ENCODE assay signal across 2 cellular contexts in genomic region chr7:44729949-44730590, GRCh38.
TF ChIP-seq lines count a peak whose summit lies in the region.

No MANE protein-coding gene starts in this region.

TF ChIP-seq in WTC11, 78 proteins besides CTCF, POLR2A, EP300 and RAD21:
- TF ChIP-seq ZNF138 (CRISPR knock-in tag; conservative IDR thresholded peaks at IDR 0.05) (no peak), USF2 (CRISPR knock-in tag; IDR thresholded peaks at IDR 0.05) (0 out of 2 replicates have a peak, but pooled peaks have one; percentile 13)
TF ChIP-seq in WTC11: peak in this region for 1.

TF ChIP-seq in HepG2, 621 proteins besides CTCF, POLR2A, EP300 and RAD21 (continues in another document):
- TF ChIP-seq ZNF687 (CRISPR knock-in tag; IDR thresholded peaks at IDR 0.05) (peak; percentile 69), YY1 (IDR thresholded peaks at IDR 0.05; ENCODE audit: insufficient read depth, insufficient replicate concordance, low read depth, low read length) (no peak), KLF16 (CRISPR knock-in tag; IDR thresholded peaks at IDR 0.05) (no peak), ZBTB7B (CRISPR knock-in tag; IDR thresholded peaks at IDR 0.05) (0 out of 2 replicates have a peak, but pooled peaks have one; percentile 34), ZBTB38 (CRISPR knock-in tag; IDR thresholded peaks at IDR 0.05) (peak; percentile 54; the same call in 1 of the 2 replicates), ZNF17 (CRISPR knock-in tag; IDR thresholded peaks at IDR 0.05) (no peak), ZNF280D (CRISPR knock-in tag; IDR thresholded peaks at IDR 0.05) (no peak), MXI1 (IDR thresholded peaks at IDR 0.05; ENCODE audit: borderline replicate concordance, low read depth, low read length) (no peak), ZNF839 (CRISPR knock-in tag; IDR thresholded peaks at IDR 0.05; ENCODE audit: borderline replicate concordance) (0 out of 2 replicates have a peak, but pooled peaks have one; percentile 40), ELF1 (CRISPR knock-in tag; IDR thresholded peaks at IDR 0.05) (peak; percentile 47; the same call in 1 of the 2 replicates), GABPB1 (CRISPR knock-in tag; IDR thresholded peaks at IDR 0.05) (peak; percentile 78), ZBTB8A (CRISPR knock-in tag; IDR thresholded peaks at IDR 0.05; ENCODE audit: borderline replicate concordance, low read depth) (no peak), BRF2 (CRISPR knock-in tag; IDR thresholded peaks at IDR 0.05) (no peak), HMGA1 (CRISPR knock-in tag; conservative IDR thresholded peaks at IDR 0.05) (no peak), RAD51 (IDR thresholded peaks at IDR 0.05; ENCODE audit: borderline replicate concordance) (peak; percentile 61; the same call in 1 of the 2 replicates), ZBTB4 (CRISPR knock-in tag; IDR thresholded peaks at IDR 0.05; ENCODE audit: borderline replicate concordance) (peak; percentile 52; the same call in 1 of the 2 replicates), ETV5 (CRISPR knock-in tag; IDR thresholded peaks at IDR 0.05; ENCODE audit: borderline replicate concordance) (peak; percentile 63; the same call in 1 of the 2 replicates), SNAPC4 (CRISPR knock-in tag; IDR thresholded peaks at IDR 0.05) (no peak), ZBTB2 (CRISPR knock-in tag; IDR thresholded peaks at IDR 0.05; ENCODE audit: low read depth) (no peak), SALL1 (CRISPR knock-in tag; IDR thresholded peaks at IDR 0.05) (peak; percentile 59; the same call in 1 of the 2 replicates), USF2 (IDR thresholded peaks at IDR 0.05; ENCODE audit: low read depth, low read length) (peak; percentile 53), USF2 (CRISPR knock-in tag; IDR thresholded peaks at IDR 0.05; ENCODE audit: borderline replicate concordance) (peak; percentile 76; the same call in 1 of the 2 replicates), ZFY (CRISPR knock-in tag; IDR thresholded peaks at IDR 0.05) (peak; percentile 15; the same call in 1 of the 2 replicates)
